ENCODE assay signal across 8 cellular contexts in the genomic region with DNA sequence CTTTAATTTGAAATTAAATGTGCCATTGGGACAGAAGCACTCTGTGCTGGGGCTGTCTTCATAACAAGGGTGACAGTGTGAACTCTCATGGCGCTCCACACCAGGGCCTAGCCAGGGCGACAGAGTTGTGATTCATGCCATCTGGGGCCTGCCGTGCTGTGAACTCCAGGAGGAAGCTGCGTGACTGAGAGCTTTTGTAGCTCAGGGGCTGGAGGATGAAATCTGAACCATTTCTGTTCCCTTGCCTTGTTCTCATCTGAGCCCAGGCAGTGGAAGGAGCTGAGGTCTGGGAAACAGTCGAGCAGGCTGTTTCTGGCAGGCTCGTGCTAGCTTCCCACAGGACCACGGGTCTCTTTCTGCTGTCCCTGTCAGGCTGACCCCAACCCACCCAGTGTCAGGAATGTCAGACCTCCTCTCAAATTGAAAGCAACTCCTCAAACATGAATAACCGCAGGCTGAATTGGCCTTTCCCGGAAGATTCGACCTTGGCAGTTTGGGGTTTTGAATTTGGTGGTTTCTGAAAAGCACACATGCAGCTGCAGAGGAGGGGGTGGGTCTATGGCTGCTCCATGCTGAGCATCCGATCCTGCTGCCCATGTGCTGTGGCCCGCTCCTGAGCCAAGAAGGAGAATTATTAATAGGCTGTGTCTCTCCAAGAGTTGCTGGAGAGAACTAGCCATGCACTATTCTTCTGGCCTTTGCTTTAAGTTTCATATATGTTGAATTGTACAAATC.
DNase-seq lines count a peak whose midpoint lies in the region; ATAC-seq and TF ChIP-seq lines count a peak whose summit lies in the region.

No MANE protein-coding gene starts in this region.

- peaks cover 0 to 21% (median 0%) of the 10 kb centered on the region in 3 donors for H3K4me1 ChIP-seq in esophagus squamous epithelium

- no peaks in the 10 kb centered on the region for H3K9me3 ChIP-seq in esophagus squamous epithelium

- H3K4me1 Mint-ChIP-seq in nephron progenitor cell, result peaks cover 63% of the 10 kb centered on the region

- peak overlapping the region; percentile 98 for H3K27ac Mint-ChIP-seq in nephron progenitor cell

- H3K36me3 Mint-ChIP-seq in nephron progenitor cell (ENCODE audit: low read depth), result no peaks in the 10 kb centered on the region

- H3K36me3 ChIP-seq in esophagus squamous epithelium, result no peaks in the 10 kb centered on the region

- peak overlapping the region; percentile 13 to 67 (median 41) for H3K27ac ChIP-seq in esophagus squamous epithelium

- TF ChIP-seq CTCF in esophagus squamous epithelium (IDR thresholded peaks at IDR 0.05), result no peak
- no peak for TF ChIP-seq CTCF in nephron progenitor cell (IDR thresholded peaks at IDR 0.05)

- H3K27me3 ChIP-seq in esophagus squamous epithelium, result no peaks in the 10 kb centered on the region

- intact Hi-C loops in esophagus squamous epithelium (cut with DNase I), result no loop called here

- H3K4me3 ChIP-seq in esophagus squamous epithelium, result no peak overlapping the region

- H3K27me3 Mint-ChIP-seq in nephron progenitor cell (ENCODE audit: low read depth, poor library complexity), result peaks cover 8% of the 10 kb centered on the region

- H3K4me3 Mint-ChIP-seq in nephron progenitor cell, result peak overlapping the region; percentile 29

- H3K9me3 Mint-ChIP-seq in nephron progenitor cell, result no peaks in the 10 kb centered on the region

- DNase-seq in AG08396 (ENCODE audit: low spot score) (peak; percentile 64), MV-4-11 (lab: John Stamatoyannopoulos, UW) (peak; percentile 78), esophagus squamous epithelium (lab: John Stamatoyannopoulos, UW) (no peak), nephron progenitor cell (peak; percentile 31), activated T-cell treated with anti-CD3 and anti-CD28 coated beads for 4 hours (no peak), NCI-H146 treated with DMSO at 0.1 percent for 48 hours (lab: John Stamatoyannopoulos, UW; ENCODE audit: unreplicated experiment) (no peak)

- ATAC-seq in GM21526 (IDR thresholded peaks at IDR 0.05; ENCODE audit: low FRiP score, unreplicated experiment), result no peak
- ATAC-seq in HG03045 (IDR thresholded peaks at IDR 0.05; ENCODE audit: unreplicated experiment), result no peak

- whole genome bisulfite sequencing in esophagus squamous epithelium, 2 donors, result 57 to 63% methylated on average over 6 to 8 of the region's 12 CpGs

- TF ChIP-seq POLR2A in esophagus squamous epithelium (IDR thresholded peaks at IDR 0.05), result no peak

Comparison
In these comparisons a context has a peak if more than half of its experiments do, and no peak if none do; other contexts are left out.
1. DNase-seq: peak in AG08396 (single experiment), MV-4-11 (single experiment) and nephron progenitor cell (single experiment); none in esophagus squamous epithelium (single experiment), activated T-cell treated with anti-CD3 and anti-CD28 coated beads for 4 hours (single experiment) and NCI-H146 treated with DMSO at 0.1 percent for 48 hours (single experiment).